1 cellular context compared by ENCODE assay signal in genomic region chr15:74377831-74378766, GRCh38.
TF ChIP-seq lines count a peak whose summit lies in the region.

No MANE protein-coding gene starts in this region.

TF ChIP-seq in WTC11, 78 proteins besides CTCF, POLR2A, EP300 and RAD21 (continued from another document):
- no peak for TF ChIP-seq AFF4 (CRISPR knock-in tag; IDR thresholded peaks at IDR 0.05; ENCODE audit: borderline replicate concordance)
- TF ChIP-seq GTF2I (CRISPR knock-in tag; conservative IDR thresholded peaks at IDR 0.05): no peak
- no peak for TF ChIP-seq NFATC4 (CRISPR knock-in tag; IDR thresholded peaks at IDR 0.05)
- no peak for TF ChIP-seq ATF1 (CRISPR knock-in tag; IDR thresholded peaks at IDR 0.05)
- no peak for TF ChIP-seq FOXP1 (CRISPR knock-in tag; IDR thresholded peaks at IDR 0.05; ENCODE audit: borderline replicate concordance)
- TF ChIP-seq CDX4 (CRISPR knock-in tag; IDR thresholded peaks at IDR 0.05; ENCODE audit: borderline replicate concordance): no peak
- no peak for TF ChIP-seq ETV6 (CRISPR knock-in tag; IDR thresholded peaks at IDR 0.05)
- no peak for TF ChIP-seq ELF4 (CRISPR knock-in tag; IDR thresholded peaks at IDR 0.05; ENCODE audit: low read depth)
- no peak for TF ChIP-seq ZNF317 (CRISPR knock-in tag; IDR thresholded peaks at IDR 0.05; ENCODE audit: borderline replicate concordance, low read depth)
- no peak for TF ChIP-seq CREB1 (CRISPR knock-in tag; IDR thresholded peaks at IDR 0.05)
